18 cellular contexts compared by ENCODE assay signal in the genomic region with DNA sequence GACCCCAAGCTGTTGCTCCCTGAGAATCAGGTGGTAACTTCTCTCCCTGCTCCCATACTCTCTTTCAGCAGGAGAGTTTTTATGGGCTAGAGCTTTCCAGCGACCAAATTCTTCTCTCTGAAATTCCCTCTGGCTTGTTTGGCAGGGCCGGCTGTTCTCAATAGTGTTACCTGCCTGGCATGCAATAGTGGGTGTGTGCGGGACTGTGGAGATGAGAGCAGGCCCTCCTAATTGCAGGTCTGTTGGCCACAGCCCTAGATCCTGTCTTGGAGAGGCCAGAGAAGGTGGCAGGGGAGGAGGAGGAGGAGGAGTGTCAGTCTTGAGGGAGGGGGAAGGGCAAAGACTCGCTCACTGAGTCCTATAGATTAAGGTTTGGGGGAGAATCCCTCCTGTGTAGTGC. TPM values are rescaled to one million over a fixed set of nuclear protein-coding genes. Genes with fewer than 3 reads are reported as not detected.
"Had no signal": no experiment of that assay in that cellular context is flagged by ENCODE, and none has a peak within 500 bp of the region (broad histone marks: within the 10 kb centered on the region; RNA-seq: fewer than 3 reads in every experiment).

No MANE protein-coding gene starts in this region.

- ATAC-seq: heart left ventricle, left ventricle myocardium superior, psoas muscle, sciatic nerve, SK-N-SH treated with all-trans-retinoic acid at 6 μM for 48 hours had no signal

- H3K9me3 Mint-ChIP-seq: activated T-helper 2 cell treated with anti-CD3 and anti-CD28 coated beads, Interferon-gamma antibody, Interleukin-2, Interleukin-4, amounts not matched to agents 10 μg/mL and 5 μg/mL and 100 μg/mL, durations not matched to agents 14 hours and 24 hours and 36 hours; stimulated activated naive CD8-positive, alpha-beta T cell treated with anti-CD3 and anti-CD28 coated beads, Interleukin-15, Interleukin-2, amounts not matched to agents 100 ng/mL and 50 ng/mL, for 24 hours had no signal

- DNase-seq: activated CD4-positive, alpha-beta T cell treated with anti-CD3 and anti-CD28 coated beads, Interleukin-2, amount 50 U/mL, for 1 hour; activated T-cell treated with anti-CD3 and anti-CD28 coated beads for 4 hours; foreskin melanocyte; heart left ventricle; islet precursor cell; left ventricle myocardium superior; stimulated activated CD4-positive, alpha-beta T cell treated with anti-CD3 and anti-CD28 coated beads, Interleukin-2, amount 100 ng/mL, for 24 hours; uterus had no signal

- H3K27me3 ChIP-seq: ascending aorta, heart left ventricle, neutrophil, uterus had no signal

- H3K4me1 ChIP-seq: uterus had no signal

- H3K9me3 ChIP-seq: ascending aorta, heart left ventricle, neutrophil, psoas muscle, thoracic aorta, uterus had no signal

- H3K27me3 Mint-ChIP-seq: stimulated activated naive CD8-positive, alpha-beta T cell treated with anti-CD3 and anti-CD28 coated beads, Interleukin-15, Interleukin-2, amounts not matched to agents 100 ng/mL and 50 ng/mL, for 24 hours had no signal

- H3K36me3 ChIP-seq: uterus had no signal

- H3K4me3 Mint-ChIP-seq: stimulated activated naive CD8-positive, alpha-beta T cell treated with anti-CD3 and anti-CD28 coated beads, Interleukin-15, Interleukin-2, amounts not matched to agents 100 ng/mL and 50 ng/mL, for 24 hours had no signal

- H3K4me3 ChIP-seq: ascending aorta, heart left ventricle, psoas muscle, thoracic aorta, uterus had no signal

RNA-seq across cellular contexts. Expression of a gene that starts 29.5 kb away (rescaled TPM):
- total RNA-seq: activated CD8-positive, alpha-beta memory T cell treated with anti-CD3 and anti-CD28 coated beads for 36 hours; activated T-helper 2 cell treated with anti-CD3 and anti-CD28 coated beads, Interferon-gamma antibody, Interleukin-2, Interleukin-4, amounts not matched to agents 10 μg/mL and 5 μg/mL and 100 μg/mL, durations not matched to agents 14 hours and 24 hours and 36 hours; bronchial epithelial cell had no signal
